ENCODE assay signal across 16 cellular contexts in the genomic region with DNA sequence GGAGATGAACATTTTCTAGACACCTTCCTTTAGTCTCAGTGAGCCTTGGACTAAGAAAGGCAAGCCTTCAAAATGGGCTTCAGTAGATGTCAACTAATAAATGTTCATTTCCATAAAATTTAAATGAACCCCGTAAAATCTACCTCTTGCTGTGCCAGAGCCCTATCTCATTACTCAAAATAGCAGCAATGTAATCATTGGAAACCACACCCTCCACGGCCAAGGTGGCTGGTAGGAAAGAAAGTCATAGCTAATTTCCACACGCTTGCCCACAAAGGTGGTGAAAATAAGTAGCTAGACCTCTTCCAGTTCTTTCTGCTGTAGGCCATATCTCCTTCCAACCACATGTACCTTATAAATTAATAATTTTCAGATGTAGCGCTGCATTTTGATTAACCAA.
DNase-seq lines count a peak whose midpoint lies in the region; ATAC-seq, FAIRE-seq and TF ChIP-seq lines count a peak whose summit lies in the region.
"Had no signal": no experiment of that assay in that cellular context is flagged by ENCODE, and none has a peak within 500 bp of the region (broad histone marks: within the 10 kb centered on the region; RNA-seq: fewer than 3 reads in every experiment).

No MANE protein-coding gene starts in this region.

- no peak for ATAC-seq in HG03432 (IDR thresholded peaks at IDR 0.05; ENCODE audit: unreplicated experiment)
- no peak for ATAC-seq in GM18868 (IDR thresholded peaks at IDR 0.05; ENCODE audit: unreplicated experiment)

- peak; percentile 16 for FAIRE-seq in HTR-8/SVneo (lab: Jason Lieb, UNC)
- FAIRE-seq: GM18507 had no signal

- no peak for DNase-seq in HTR-8/SVneo (ENCODE audit: insufficient read length, low spot score)
- peak; percentile 79 for DNase-seq in NOMO-1 treated with DMSO at 0.1 percent for 48 hours (lab: John Stamatoyannopoulos, UW; ENCODE audit: unreplicated experiment)
- DNase-seq in SKM-1 treated with dmso at 0.1 percent for 144 hours (lab: John Stamatoyannopoulos, UW; ENCODE audit: unreplicated experiment): peak; percentile 84
- DNase-seq in erythroblast (lab: John Stamatoyannopoulos, UW): peak; percentile 9 to 33
- no peak for DNase-seq in NCI-H2081 treated with DMSO at 0.1 percent for 48 hours (lab: John Stamatoyannopoulos, UW)
- DNase-seq in midbrain (lab: John Stamatoyannopoulos, UW): no peak
- DNase-seq: 8988T; C1 segment of cervical spinal cord; Calu3; CD4-positive, alpha-beta T cell; DMS 273 treated with DMSO at 0.1 percent for 48 hours; GM23248; H7 had no signal

- no peak for TF ChIP-seq POLR2A in erythroblast (IDR thresholded peaks at IDR 0.05; ENCODE audit: low read length)

Comparison
In these comparisons a context has a peak if more than half of its experiments do, and no peak if none do; other contexts are left out.
1. DNase-seq: peak in NOMO-1 treated with DMSO at 0.1 percent for 48 hours (single experiment), SKM-1 treated with dmso at 0.1 percent for 144 hours (single experiment) and erythroblast (2 of 2); none in HTR-8/SVneo (single experiment), NCI-H2081 treated with DMSO at 0.1 percent for 48 hours (single experiment) and midbrain (single experiment).